ENCODE assay signal across 16 cellular contexts in the genomic region with DNA sequence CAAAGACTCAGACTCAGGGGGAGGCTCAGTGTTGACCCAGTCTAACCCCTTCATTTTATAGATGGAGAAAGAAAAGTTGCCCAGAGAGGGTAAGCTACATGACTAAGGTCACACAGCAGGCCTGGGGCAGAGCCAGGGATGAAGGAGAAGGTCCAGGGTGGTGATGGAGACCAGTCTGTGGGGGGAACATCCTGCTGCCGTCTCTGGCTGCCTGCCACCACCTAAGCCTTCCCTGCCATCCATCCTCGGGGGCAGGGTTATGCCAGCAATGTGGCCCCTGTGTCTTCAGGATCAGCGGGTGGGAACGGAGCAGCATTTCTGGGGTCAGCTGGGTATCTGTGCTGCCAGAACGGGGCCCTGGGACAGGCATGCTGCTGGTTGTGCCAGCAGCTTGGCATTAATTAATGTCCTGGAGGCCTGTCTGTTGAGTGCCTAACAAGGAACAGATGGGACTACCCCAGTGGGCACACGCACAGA. TPM values are rescaled to one million over a fixed set of nuclear protein-coding genes. Genes with fewer than 3 reads are reported as not detected.
DNase-seq lines count a peak whose midpoint lies in the region; ATAC-seq and TF ChIP-seq lines count a peak whose summit lies in the region.
"Had no signal": no experiment of that assay in that cellular context is flagged by ENCODE, and none has a peak within 500 bp of the region (broad histone marks: within the 10 kb centered on the region; RNA-seq: fewer than 3 reads in every experiment).

No MANE protein-coding gene starts in this region.

- H3K9me3 ChIP-seq in mesodermal cell (ENCODE audit: control insufficient read depth, low read length) (no peaks in the 10 kb centered on the region), upper lobe of right lung (no peaks in the 10 kb centered on the region)
- H3K9me3 ChIP-seq: breast epithelium, gastrocnemius medialis had no signal

- H3K4me3 ChIP-seq in mesodermal cell (ENCODE audit: extremely low read depth, insufficient read depth, low read length, poor library complexity, severe bottlenecking) (peak overlapping the region; percentile 53), upper lobe of right lung (no peak overlapping the region)

- peaks cover 46% of the 10 kb centered on the region for H3K4me1 ChIP-seq in mesodermal cell (ENCODE audit: control insufficient read depth, insufficient read depth, low read length, poor library complexity, severe bottlenecking)
- H3K4me1 ChIP-seq in upper lobe of right lung = peaks cover 60% of the 10 kb centered on the region

- no peak for TF ChIP-seq CTCF in upper lobe of right lung (IDR thresholded peaks at IDR 0.05)

- DNase-seq in activated effector memory CD4-positive, alpha-beta T cell treated with anti-CD3 and anti-CD28 coated beads, Interleukin-2, amount 50 U/mL, for 16 hours = peak; percentile 27
- no peak for DNase-seq in activated effector memory CD4-positive, alpha-beta T cell treated with Interleukin-2 at 50 U/mL for 16 hours
- DNase-seq in cerebellar cortex (ENCODE audit: low spot score) = peak; percentile 71
- no peak for DNase-seq in upper lobe of right lung
- no peak for DNase-seq in effector CD8-positive, alpha-beta T cell (lab: John Stamatoyannopoulos, UW)
- DNase-seq: activated B cell treated with CpG ODN at 0.5 μM for 24 hours; activated naive CD4-positive, alpha-beta T cell; NCI-H1105 treated with DMSO at 0.1 percent for 48 hours; NCI-H510A treated with DMSO at 0.1 percent for 48 hours; stimulated activated CD8-positive, alpha-beta memory T cell treated with anti-CD3 and anti-CD28 coated beads, Interleukin-4, amount 100 ng/mL, for 48 hours; T-helper 1 cell had no signal

- ATAC-seq in upper lobe of right lung (no peak), GM19328 (IDR thresholded peaks at IDR 0.05; ENCODE audit: unreplicated experiment) (no peak), HG03457 (IDR thresholded peaks at IDR 0.05; ENCODE audit: unreplicated experiment) (no peak)

- H3K27ac ChIP-seq in mesodermal cell (ENCODE audit: low read depth, low read length, severe bottlenecking) = peak overlapping the region; percentile 60
- H3K27ac ChIP-seq in upper lobe of right lung = peak overlapping the region; percentile 66

- intact Hi-C loops in upper lobe of right lung (cut with DNase I) = no loop called here

- H3K36me3 ChIP-seq in mesodermal cell (ENCODE audit: control insufficient read depth, insufficient read depth, low read length) (peaks cover 94% of the 10 kb centered on the region), upper lobe of right lung (no peaks in the 10 kb centered on the region)
- H3K36me3 ChIP-seq: breast epithelium, gastrocnemius medialis had no signal

- 90 to 98% methylated on average over 5 to 6 of the region's 6 CpGs for WGBS in mesodermal cell (ENCODE audit: insufficient coverage in 2 of 2), 2 experiments

- no peaks in the 10 kb centered on the region for H3K27me3 ChIP-seq in upper lobe of right lung
- H3K27me3 ChIP-seq: breast epithelium had no signal

RNA-seq across cellular contexts. Expression of a gene that starts 5.5 kb away (rescaled TPM):
- 710 TPM for polyA plus RNA-seq in mesodermal cell (2013, experiment 1 of 2)
- polyA plus RNA-seq in mesodermal cell (2013, experiment 2 of 2) = 670 TPM
- total RNA-seq in upper lobe of right lung = 55.1 TPM

RNA-seq across cellular contexts. Expression of a gene that starts 18.3 kb away (rescaled TPM):
- polyA plus RNA-seq in mesodermal cell (2013, experiment 1 of 2) = 107 TPM
- 90.5 TPM for polyA plus RNA-seq in mesodermal cell (2013, experiment 2 of 2)
- total RNA-seq in upper lobe of right lung = 85.1 TPM

RNA-seq across cellular contexts. Expression of a gene that starts 33.5 kb away (rescaled TPM):
- polyA plus RNA-seq in mesodermal cell (2013, experiment 1 of 2) = 32.8 TPM
- 34.7 TPM for polyA plus RNA-seq in mesodermal cell (2013, experiment 2 of 2)
- total RNA-seq in upper lobe of right lung = 35.2 TPM

RNA-seq across cellular contexts. Expression of a gene that starts 33.6 kb away (rescaled TPM):
- 64.5 TPM for polyA plus RNA-seq in mesodermal cell (2013, experiment 1 of 2)
- polyA plus RNA-seq in mesodermal cell (2013, experiment 2 of 2) = 59.6 TPM
- total RNA-seq in upper lobe of right lung = 31.2 TPM

RNA-seq across cellular contexts. Expression of a gene that starts 55.6 kb away (rescaled TPM):
- polyA plus RNA-seq in mesodermal cell (2013, experiment 1 of 2) = 10.6 TPM
- polyA plus RNA-seq in mesodermal cell (2013, experiment 2 of 2) = 12.0 TPM
- 11.3 TPM for total RNA-seq in upper lobe of right lung

Comparison
In these comparisons a context has a peak if more than half of its experiments do, and no peak if none do; other contexts are left out.
1. DNase-seq: peak in activated effector memory CD4-positive, alpha-beta T cell treated with anti-CD3 and anti-CD28 coated beads, Interleukin-2, amount 50 U/mL, for 16 hours (single experiment) and cerebellar cortex (single experiment); none in activated effector memory CD4-positive, alpha-beta T cell treated with Interleukin-2 at 50 U/mL for 16 hours (single experiment), upper lobe of right lung (single experiment) and effector CD8-positive, alpha-beta T cell (single experiment).